In the genomic region with DNA sequence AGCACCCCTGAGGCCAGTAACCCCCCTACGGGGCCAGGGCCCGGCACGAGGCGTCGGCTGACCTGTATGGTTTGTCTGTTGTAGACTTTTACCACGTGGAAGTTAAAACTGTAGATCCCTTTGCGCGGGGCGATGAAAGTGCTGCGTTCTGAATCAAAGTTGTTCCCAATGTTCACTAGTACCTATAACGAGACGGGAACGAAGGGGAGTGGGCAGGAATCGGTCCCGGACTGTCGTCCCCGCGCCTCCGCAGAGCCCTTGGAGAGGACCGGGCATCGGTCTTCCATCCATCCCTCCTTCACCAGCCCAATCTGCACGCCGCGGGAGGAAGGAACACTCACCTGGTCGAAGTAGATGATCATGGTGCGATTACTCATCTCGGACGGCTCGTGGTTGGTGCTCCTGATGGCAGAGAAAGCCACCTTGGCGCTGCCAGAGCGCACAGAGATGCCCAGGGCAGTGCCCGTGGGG, we compare ENCODE assay signal across 3 cellular contexts.
TF ChIP-seq lines count a peak whose summit lies in the region.

No MANE protein-coding gene starts in this region.

TF ChIP-seq in SK-N-SH, 30 proteins besides CTCF, POLR2A, EP300 and RAD21:
- TF ChIP-seq RXRA (IDR thresholded peaks at IDR 0.05; ENCODE audit: borderline replicate concordance, low read depth): no peak
TF ChIP-seq in SK-N-SH: peak in this region for 0.

TF ChIP-seq in SK-N-SH treated with all-trans-retinoic acid at 6 μM for 48 hours, 23 proteins besides CTCF, POLR2A, EP300 and RAD21:
- TF ChIP-seq ZNF70 (CRISPR knock-in tag; IDR thresholded peaks at IDR 0.05) (no peak), ESRRG (CRISPR knock-in tag; IDR thresholded peaks at IDR 0.05) (no peak), CSDC2 (CRISPR knock-in tag; IDR thresholded peaks at IDR 0.05) (no peak), ZC3H10 (CRISPR knock-in tag; IDR thresholded peaks at IDR 0.05) (no peak), ZNF565 (CRISPR knock-in tag; conservative IDR thresholded peaks at IDR 0.05; ENCODE audit: low read depth) (no peak), SNAI2 (CRISPR knock-in tag; IDR thresholded peaks at IDR 0.05) (no peak), GLIS3 (CRISPR knock-in tag; IDR thresholded peaks at IDR 0.05) (no peak), ARNTL (CRISPR knock-in tag; IDR thresholded peaks at IDR 0.05; ENCODE audit: borderline replicate concordance, low read depth) (no peak), ZFP3 (CRISPR knock-in tag; IDR thresholded peaks at IDR 0.05) (no peak), BACH2 (CRISPR knock-in tag; IDR thresholded peaks at IDR 0.05; ENCODE audit: borderline replicate concordance) (no peak), TCF4 (CRISPR knock-in tag; IDR thresholded peaks at IDR 0.05; ENCODE audit: borderline replicate concordance) (no peak), RARB (CRISPR knock-in tag; IDR thresholded peaks at IDR 0.05) (no peak), OSR1 (CRISPR knock-in tag; IDR thresholded peaks at IDR 0.05) (no peak), ZFP30 (CRISPR knock-in tag; IDR thresholded peaks at IDR 0.05) (no peak)
- TF ChIP-seq, protein P1, sequence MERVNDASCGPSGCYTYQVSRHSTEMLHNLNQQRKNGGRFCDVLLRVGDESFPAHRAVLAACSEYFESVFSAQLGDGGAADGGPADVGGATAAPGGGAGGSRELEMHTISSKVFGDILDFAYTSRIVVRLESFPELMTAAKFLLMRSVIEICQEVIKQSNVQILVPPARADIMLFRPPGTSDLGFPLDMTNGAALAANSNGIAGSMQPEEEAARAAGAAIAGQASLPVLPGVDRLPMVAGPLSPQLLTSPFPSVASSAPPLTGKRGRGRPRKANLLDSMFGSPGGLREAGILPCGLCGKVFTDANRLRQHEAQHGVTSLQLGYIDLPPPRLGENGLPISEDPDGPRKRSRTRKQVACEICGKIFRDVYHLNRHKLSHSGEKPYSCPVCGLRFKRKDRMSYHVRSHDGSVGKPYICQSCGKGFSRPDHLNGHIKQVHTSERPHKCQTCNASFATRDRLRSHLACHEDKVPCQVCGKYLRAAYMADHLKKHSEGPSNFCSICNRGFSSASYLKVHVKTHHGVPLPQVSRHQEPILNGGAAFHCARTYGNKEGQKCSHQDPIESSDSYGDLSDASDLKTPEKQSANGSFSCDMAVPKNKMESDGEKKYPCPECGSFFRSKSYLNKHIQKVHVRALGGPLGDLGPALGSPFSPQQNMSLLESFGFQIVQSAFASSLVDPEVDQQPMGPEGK (CRISPR knock-in tag; IDR thresholded peaks at IDR 0.05; ENCODE audit: borderline replicate concordance): no peak
- TF ChIP-seq, protein P2, sequence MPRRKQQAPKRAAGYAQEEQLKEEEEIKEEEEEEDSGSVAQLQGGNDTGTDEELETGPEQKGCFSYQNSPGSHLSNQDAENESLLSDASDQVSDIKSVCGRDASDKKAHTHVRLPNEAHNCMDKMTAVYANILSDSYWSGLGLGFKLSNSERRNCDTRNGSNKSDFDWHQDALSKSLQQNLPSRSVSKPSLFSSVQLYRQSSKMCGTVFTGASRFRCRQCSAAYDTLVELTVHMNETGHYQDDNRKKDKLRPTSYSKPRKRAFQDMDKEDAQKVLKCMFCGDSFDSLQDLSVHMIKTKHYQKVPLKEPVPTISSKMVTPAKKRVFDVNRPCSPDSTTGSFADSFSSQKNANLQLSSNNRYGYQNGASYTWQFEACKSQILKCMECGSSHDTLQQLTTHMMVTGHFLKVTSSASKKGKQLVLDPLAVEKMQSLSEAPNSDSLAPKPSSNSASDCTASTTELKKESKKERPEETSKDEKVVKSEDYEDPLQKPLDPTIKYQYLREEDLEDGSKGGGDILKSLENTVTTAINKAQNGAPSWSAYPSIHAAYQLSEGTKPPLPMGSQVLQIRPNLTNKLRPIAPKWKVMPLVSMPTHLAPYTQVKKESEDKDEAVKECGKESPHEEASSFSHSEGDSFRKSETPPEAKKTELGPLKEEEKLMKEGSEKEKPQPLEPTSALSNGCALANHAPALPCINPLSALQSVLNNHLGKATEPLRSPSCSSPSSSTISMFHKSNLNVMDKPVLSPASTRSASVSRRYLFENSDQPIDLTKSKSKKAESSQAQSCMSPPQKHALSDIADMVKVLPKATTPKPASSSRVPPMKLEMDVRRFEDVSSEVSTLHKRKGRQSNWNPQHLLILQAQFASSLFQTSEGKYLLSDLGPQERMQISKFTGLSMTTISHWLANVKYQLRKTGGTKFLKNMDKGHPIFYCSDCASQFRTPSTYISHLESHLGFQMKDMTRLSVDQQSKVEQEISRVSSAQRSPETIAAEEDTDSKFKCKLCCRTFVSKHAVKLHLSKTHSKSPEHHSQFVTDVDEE (CRISPR knock-in tag; IDR thresholded peaks at IDR 0.05): no peak
- TF ChIP-seq, protein P3, sequence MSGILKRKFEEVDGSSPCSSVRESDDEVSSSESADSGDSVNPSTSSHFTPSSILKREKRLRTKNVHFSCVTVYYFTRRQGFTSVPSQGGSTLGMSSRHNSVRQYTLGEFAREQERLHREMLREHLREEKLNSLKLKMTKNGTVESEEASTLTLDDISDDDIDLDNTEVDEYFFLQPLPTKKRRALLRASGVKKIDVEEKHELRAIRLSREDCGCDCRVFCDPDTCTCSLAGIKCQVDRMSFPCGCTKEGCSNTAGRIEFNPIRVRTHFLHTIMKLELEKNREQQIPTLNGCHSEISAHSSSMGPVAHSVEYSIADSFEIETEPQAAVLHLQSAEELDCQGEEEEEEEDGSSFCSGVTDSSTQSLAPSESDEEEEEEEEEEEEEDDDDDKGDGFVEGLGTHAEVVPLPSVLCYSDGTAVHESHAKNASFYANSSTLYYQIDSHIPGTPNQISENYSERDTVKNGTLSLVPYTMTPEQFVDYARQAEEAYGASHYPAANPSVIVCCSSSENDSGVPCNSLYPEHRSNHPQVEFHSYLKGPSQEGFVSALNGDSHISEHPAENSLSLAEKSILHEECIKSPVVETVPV (CRISPR knock-in tag; IDR thresholded peaks at IDR 0.05): no peak
TF ChIP-seq in SK-N-SH treated with all-trans-retinoic acid at 6 μM for 48 hours: peak in this region for 0.

TF ChIP-seq in H1, 55 proteins besides CTCF, POLR2A, EP300 and RAD21:
- no peak for TF ChIP-seq CHD1 (IDR thresholded peaks at IDR 0.05; ENCODE audit: low read depth, low read length)
- TF ChIP-seq EZH2 (IDR thresholded peaks at IDR 0.05; ENCODE audit: low read depth, low read length, severe bottlenecking): peak; percentile 91
- TF ChIP-seq, protein P4, sequence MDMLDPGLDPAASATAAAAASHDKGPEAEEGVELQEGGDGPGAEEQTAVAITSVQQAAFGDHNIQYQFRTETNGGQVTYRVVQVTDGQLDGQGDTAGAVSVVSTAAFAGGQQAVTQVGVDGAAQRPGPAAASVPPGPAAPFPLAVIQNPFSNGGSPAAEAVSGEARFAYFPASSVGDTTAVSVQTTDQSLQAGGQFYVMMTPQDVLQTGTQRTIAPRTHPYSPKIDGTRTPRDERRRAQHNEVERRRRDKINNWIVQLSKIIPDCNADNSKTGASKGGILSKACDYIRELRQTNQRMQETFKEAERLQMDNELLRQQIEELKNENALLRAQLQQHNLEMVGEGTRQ (IDR thresholded peaks at IDR 0.05; ENCODE audit: low read length): no peak
- no peak for TF ChIP-seq SP2 (IDR thresholded peaks at IDR 0.05; ENCODE audit: low read length)
- no peak for TF ChIP-seq CREB1 (IDR thresholded peaks at IDR 0.05)
- TF ChIP-seq RFX5 (IDR thresholded peaks at IDR 0.05; ENCODE audit: borderline replicate concordance, low read depth, low read length): no peak
- no peak for TF ChIP-seq BRCA1 (IDR thresholded peaks at IDR 0.05; ENCODE audit: low read depth, low read length)
- no peak for TF ChIP-seq SIN3A (conservative IDR thresholded peaks at IDR 0.05 in 1 of 2, IDR thresholded peaks at IDR 0.05 in 1 of 2; ENCODE audit: low read depth in 1 of 2, low read length in 2 of 2)
- no peak for TF ChIP-seq JUN (IDR thresholded peaks at IDR 0.05; ENCODE audit: low read depth, low read length)
- no peak for TF ChIP-seq SP4 (IDR thresholded peaks at IDR 0.05; ENCODE audit: low read length)
- no peak for TF ChIP-seq RBBP5 (IDR thresholded peaks at IDR 0.05; ENCODE audit: borderline replicate concordance, low read depth, low read length)
- TF ChIP-seq SUZ12 (IDR thresholded peaks at IDR 0.05; ENCODE audit: low read length): peak; percentile 88
- TF ChIP-seq TAF1 (IDR thresholded peaks at IDR 0.05; ENCODE audit: low read depth, low read length): no peak
- TF ChIP-seq BACH1 (IDR thresholded peaks at IDR 0.05; ENCODE audit: low read length): no peak
- TF ChIP-seq HDAC6 (IDR thresholded peaks at IDR 0.05; ENCODE audit: low read depth, low read length): no peak
